19 cellular contexts compared by ENCODE assay signal in the genomic region with DNA sequence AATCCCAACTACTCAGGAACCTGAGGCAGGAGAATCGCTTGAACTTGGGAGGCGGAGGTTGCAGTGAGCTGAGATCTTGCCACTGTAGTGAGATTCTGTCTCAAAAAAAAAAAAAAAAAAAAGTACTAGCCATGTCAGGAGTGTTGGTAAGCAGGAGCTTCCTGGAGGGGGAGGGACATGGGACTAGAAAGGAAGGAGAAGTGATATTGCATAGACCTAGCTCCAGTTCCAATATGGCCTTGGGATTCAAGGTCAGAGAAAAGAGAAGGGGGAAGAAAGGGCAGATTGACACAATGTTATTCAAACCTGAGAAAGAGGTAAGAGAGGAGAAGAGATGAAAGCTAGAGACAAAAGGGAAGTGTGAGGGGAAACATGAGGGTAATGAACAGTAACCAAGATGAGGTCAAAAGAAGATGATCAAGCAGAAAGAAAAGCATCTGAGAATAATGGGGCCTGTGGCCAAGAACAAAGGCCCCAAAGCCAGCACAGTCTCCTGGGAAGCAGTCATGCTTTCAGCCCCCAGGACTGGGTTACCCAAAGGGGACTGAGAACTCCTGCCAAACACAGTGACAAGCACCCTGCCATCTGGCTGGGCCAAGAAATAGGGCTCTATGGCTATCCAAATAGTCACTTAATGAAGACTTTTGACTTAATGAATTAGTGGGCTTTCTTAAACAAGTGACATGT. TPM values are rescaled to one million over a fixed set of nuclear protein-coding genes. Genes with fewer than 3 reads are reported as not detected.
A peak's percentile ranks its signal among the peaks of the same experiment; 100 is the strongest.
DNase-seq lines count a peak whose midpoint lies in the region; TF ChIP-seq lines count a peak whose summit lies in the region.
"Had no signal": no experiment of that assay in that cellular context is flagged by ENCODE, and none has a peak within 500 bp of the region (broad histone marks: within the 10 kb centered on the region; RNA-seq: fewer than 3 reads in every experiment).

No MANE protein-coding gene starts in this region.

- H3K4me1 ChIP-seq in BLaER1 treated with 17β-estradiol and CSF1 and Interleukin-3, amounts not matched to agents 10 nM and 100 nM, result peaks cover 22 to 96% (median 44%) of the 10 kb centered on the region in 10 experiments
- H3K4me1 ChIP-seq: sigmoid colon had no signal

- DNase-seq in GM12865 (ENCODE audit: low read depth), result peak; percentile 18
- no peak for DNase-seq in activated CD4-positive, alpha-beta T cell treated with anti-CD3 and anti-CD28 coated beads, Interleukin-2, amount 50 U/mL, for 4 hours
- DNase-seq in amniotic stem cell (lab: John Stamatoyannopoulos, UW), result no peak
- no peak for DNase-seq in occipital lobe (lab: John Stamatoyannopoulos, UW)
- DNase-seq: activated gamma-delta T cell treated with Interleukin-2 at 50 U/mL for 16 hours, Calu3, dermis blood vessel endothelial cell, GOT3, mesenchymal stem cell, NCI-H1417 treated with DMSO at 0.1 percent for 48 hours, NCI-H524, sigmoid colon, WERI-Rb-1 had no signal

- peak overlapping the region in 8 of 11 experiments; percentile 12 to 70 (median 56); a peak in 12 of 22 replicates for H3K9ac ChIP-seq in BLaER1 treated with 17β-estradiol and CSF1 and Interleukin-3, amounts not matched to agents 10 nM and 100 nM

- H3K4me3 ChIP-seq in BLaER1 treated with 17β-estradiol and CSF1 and Interleukin-3, amounts not matched to agents 10 nM and 100 nM, result no peak overlapping the region
- H3K4me3 ChIP-seq in GM12865 (ENCODE audit: low read depth, low read length), result no peak overlapping the region
- H3K4me3 ChIP-seq: sigmoid colon, SK-N-MC had no signal

- peak overlapping the region; percentile 17 to 89 (median 55); a peak in 20 of 22 replicates for H3K4me2 ChIP-seq in BLaER1 treated with 17β-estradiol and CSF1 and Interleukin-3, amounts not matched to agents 10 nM and 100 nM

- H3K9me3 ChIP-seq in BLaER1 treated with 17β-estradiol and CSF1 and Interleukin-3, amounts not matched to agents 10 nM and 100 nM (replicated peaks in 1 of 11), result peaks cover 24 to 39% (median 28%) of the 10 kb centered on the region in 11 experiments

- intact Hi-C loops in dendritic cell treated with granulocyte-macrophage colony-stimulating factor and Interleukin-4, amounts not matched to agents 40 ng/mL and 50 ng/mL, for 4 days (cut with micrococcal nuclease), result no loop called here

- H4K20me1 ChIP-seq in BLaER1 treated with 17β-estradiol and CSF1 and Interleukin-3, amounts not matched to agents 10 nM and 100 nM, result no peaks in the 10 kb centered on the region

- 0 out of 22 replicates have a peak, but pooled peaks cover 0 to 8% (median 0%) of the 10 kb centered on the region in 11 experiments for H3K36me3 ChIP-seq in BLaER1 treated with 17β-estradiol and CSF1 and Interleukin-3, amounts not matched to agents 10 nM and 100 nM
- H3K36me3 ChIP-seq: sigmoid colon, WERI-Rb-1 had no signal

- peak overlapping the region; percentile 86 for H3K27ac Mint-ChIP-seq in dendritic cell treated with granulocyte-macrophage colony-stimulating factor and Interleukin-4, amounts not matched to agents 40 ng/mL and 50 ng/mL, for 4 days
- peak overlapping the region in 2 of 3 experiments; percentile 13 to 14 for H3K27ac Mint-ChIP-seq in nephron
- H3K27ac Mint-ChIP-seq: T-helper 2 cell treated with Interferon-gamma antibody and Interleukin-4, amounts not matched to agents 5 μg/mL and 100 μg/mL, for 36 hours had no signal

- H3K9me3 Mint-ChIP-seq in dendritic cell treated with granulocyte-macrophage colony-stimulating factor and Interleukin-4, amounts not matched to agents 40 ng/mL and 50 ng/mL, for 4 days, result peaks cover 8% of the 10 kb centered on the region
- peaks cover 11% of the 10 kb centered on the region for H3K9me3 Mint-ChIP-seq in nephron

- peak overlapping the region; percentile 56 to 100 (median 76) for H3K27ac ChIP-seq in BLaER1 treated with 17β-estradiol and CSF1 and Interleukin-3, amounts not matched to agents 10 nM and 100 nM
- H3K27ac ChIP-seq: RWPE1, sigmoid colon, SK-N-MC, WERI-Rb-1 had no signal

- peaks cover 7% of the 10 kb centered on the region for H3K36me3 Mint-ChIP-seq in dendritic cell treated with granulocyte-macrophage colony-stimulating factor and Interleukin-4, amounts not matched to agents 40 ng/mL and 50 ng/mL, for 4 days (ENCODE audit: low read depth)
- peaks cover 4% of the 10 kb centered on the region for H3K36me3 Mint-ChIP-seq in nephron (ENCODE audit: low read depth)

- H3K4me1 Mint-ChIP-seq in dendritic cell treated with granulocyte-macrophage colony-stimulating factor and Interleukin-4, amounts not matched to agents 40 ng/mL and 50 ng/mL, for 4 days (ENCODE audit: low read depth), result peaks cover 68% of the 10 kb centered on the region
- H3K4me1 Mint-ChIP-seq in nephron, result peaks cover 12% of the 10 kb centered on the region

- H3K27me3 Mint-ChIP-seq in dendritic cell treated with granulocyte-macrophage colony-stimulating factor and Interleukin-4, amounts not matched to agents 40 ng/mL and 50 ng/mL, for 4 days, result no peaks in the 10 kb centered on the region
- H3K27me3 Mint-ChIP-seq in nephron (ENCODE audit: low read depth), result peaks cover 4% of the 10 kb centered on the region

- TF ChIP-seq CTCF in GM12865 (IDR thresholded peaks at IDR 0.05; ENCODE audit: insufficient read depth, low read depth, low read length, missing control alignments) (no peak), nephron (IDR thresholded peaks at IDR 0.05; ENCODE audit: unreplicated experiment in 3 of 3) (no peak)

- H3K4me3 Mint-ChIP-seq in dendritic cell treated with granulocyte-macrophage colony-stimulating factor and Interleukin-4, amounts not matched to agents 40 ng/mL and 50 ng/mL, for 4 days, result no peak overlapping the region
- no peak overlapping the region for H3K4me3 Mint-ChIP-seq in nephron
- H3K4me3 Mint-ChIP-seq: T-helper 2 cell treated with Interferon-gamma antibody and Interleukin-4, amounts not matched to agents 5 μg/mL and 100 μg/mL, for 36 hours had no signal

- no peaks in the 10 kb centered on the region for H3K27me3 ChIP-seq in BLaER1 treated with 17β-estradiol and CSF1 and Interleukin-3, amounts not matched to agents 10 nM and 100 nM
- H3K27me3 ChIP-seq: sigmoid colon had no signal

RNA-seq across cellular contexts. Expression of a gene that starts 51.7 kb away (rescaled TPM):
- total RNA-seq in occipital lobe, result 252 TPM
